In the genomic region with DNA sequence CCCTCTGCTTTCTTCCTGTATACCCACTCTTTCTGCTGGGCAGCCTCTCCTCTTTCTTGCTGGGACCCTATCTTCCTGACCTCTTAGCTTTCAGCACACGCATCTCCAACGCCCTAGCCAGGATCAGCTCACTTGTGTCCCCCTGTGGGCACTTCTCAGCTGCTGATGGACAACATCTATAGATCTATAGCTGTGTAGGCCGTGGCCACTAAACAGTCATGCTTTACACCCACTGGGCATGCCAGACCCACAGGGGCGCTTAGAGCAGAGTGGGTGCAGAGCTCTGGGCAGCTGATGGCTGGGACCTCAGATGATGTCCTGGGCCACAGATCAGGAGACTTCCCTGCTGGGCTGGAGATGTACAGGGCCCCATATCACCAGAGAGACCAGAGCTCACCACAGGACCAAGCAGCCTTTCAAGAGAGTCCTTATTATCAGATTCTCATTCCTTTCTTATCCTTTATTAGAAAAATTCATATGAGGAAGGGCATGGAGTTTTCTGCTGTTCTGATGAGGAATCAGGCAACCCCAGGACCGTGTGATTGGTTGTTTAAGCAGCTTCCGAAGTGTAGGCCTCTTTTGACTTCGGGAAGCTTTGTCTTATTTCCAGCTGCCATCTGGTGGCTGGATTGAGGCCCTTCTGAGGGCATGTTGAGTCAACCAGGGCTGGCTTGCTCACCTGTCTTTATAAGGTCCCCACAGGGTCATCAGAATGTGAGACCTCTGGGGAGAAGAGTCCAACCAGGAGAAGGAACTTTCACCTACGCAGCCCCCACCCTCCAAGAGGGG, we compare ENCODE assay signal across 8 cellular contexts.
DNase-seq lines count a peak whose midpoint lies in the region; ATAC-seq and TF ChIP-seq lines count a peak whose summit lies in the region.

No MANE protein-coding gene starts in this region.

- H3K27me3 ChIP-seq in HL-60 (ENCODE audit: insufficient read depth, poor library complexity, severe bottlenecking) (no peaks in the 10 kb centered on the region), trophoblast cell (ENCODE audit: insufficient read depth, low read length) (no peaks in the 10 kb centered on the region)

- no peak overlapping the region for H2BK120ac ChIP-seq in trophoblast cell (ENCODE audit: insufficient read depth, low read length, poor library complexity)

- no peaks in the 10 kb centered on the region for H3K4me1 ChIP-seq in OCI-LY7 (ENCODE audit: insufficient read depth, low read length, poor library complexity, severe bottlenecking)
- no peaks in the 10 kb centered on the region for H3K4me1 ChIP-seq in trophoblast cell (ENCODE audit: control insufficient read depth in 1 of 2, insufficient read depth in 2 of 2, low read length in 2 of 2)

- H3K9me3 ChIP-seq in OCI-LY7 (ENCODE audit: low read length) (no peaks in the 10 kb centered on the region), trophoblast cell (ENCODE audit: insufficient read depth, low read depth, low read length) (no peaks in the 10 kb centered on the region)

- no peak overlapping the region for H3K9ac ChIP-seq in trophoblast cell (ENCODE audit: low read length)

- WGBS in trophoblast cell (ENCODE audit: extremely low coverage, insufficient coverage, insufficient read length), result no CpG with 5 or more reads among the region's 8 CpGs

- H3K23ac ChIP-seq in trophoblast cell (ENCODE audit: low read length), result no peak overlapping the region

- H4K20me1 ChIP-seq in OCI-LY7 (ENCODE audit: insufficient read depth, low read length), result no peaks in the 10 kb centered on the region

- no peak overlapping the region for H2BK5ac ChIP-seq in trophoblast cell (ENCODE audit: low read depth, low read length, poor library complexity)

- in situ Hi-C loops in Caki2 (cut with HindIII; ENCODE audit: low pct_unique_long_range_greater_than_20kb, low sequenced_read_pairs), result no loop called here

- H3K4me3 ChIP-seq in HL-60 (replicated peaks; ENCODE audit: insufficient read depth, low read length) (no peak overlapping the region), OCI-LY7 (ENCODE audit: low read depth, low read length, poor library complexity, severe bottlenecking) (no peak overlapping the region), trophoblast cell (ENCODE audit: low read depth, low read length) (no peak overlapping the region)

- H3K79me2 ChIP-seq in OCI-LY7 (ENCODE audit: insufficient read depth, low read depth, low read length), result no peaks in the 10 kb centered on the region
- H3K79me2 ChIP-seq in trophoblast cell (ENCODE audit: control insufficient read depth, insufficient read depth, low read length, poor library complexity), result no peaks in the 10 kb centered on the region

- no peaks in the 10 kb centered on the region for H3K9me2 ChIP-seq in OCI-LY7 (ENCODE audit: insufficient read depth, low read length)

- H3K4me2 ChIP-seq in OCI-LY7 (ENCODE audit: low read length), result no peak overlapping the region
- no peak overlapping the region for H3K4me2 ChIP-seq in trophoblast cell (ENCODE audit: low read length)

- peak; percentile 60 for DNase-seq in Caki2 (ENCODE audit: low read depth)
- peak; percentile 14 to 33 for DNase-seq in HL-60 (ENCODE audit: low read depth in 1 of 2, low spot score in 1 of 2)
- peak; percentile 38 for DNase-seq in OCI-LY7 (ENCODE audit: low spot score)
- DNase-seq in activated effector memory CD4-positive, alpha-beta T cell treated with anti-CD3 and anti-CD28 coated beads, Interleukin-2, amount 50 U/mL, for 16 hours, result peak; percentile 80
- DNase-seq in globus pallidus (ENCODE audit: low spot score), result peak; percentile 72
- peak; percentile 63 to 83 for DNase-seq in trophoblast cell

- peak; percentile 44 for TF ChIP-seq CTCF in HL-60 (IDR thresholded peaks at IDR 0.05; ENCODE audit: insufficient read depth, low read length)
- TF ChIP-seq CTCF in OCI-LY7 (conservative IDR thresholded peaks at IDR 0.05; ENCODE audit: low read length), result peak; percentile 68

- no peaks in the 10 kb centered on the region for H3K79me1 ChIP-seq in trophoblast cell (ENCODE audit: low read length)

- H4K91ac ChIP-seq in trophoblast cell (ENCODE audit: low read depth, low read length), result no peak overlapping the region

- H2BK12ac ChIP-seq in trophoblast cell (ENCODE audit: low read length), result no peak overlapping the region

- H4K8ac ChIP-seq in trophoblast cell (ENCODE audit: low read depth, low read length), result no peak overlapping the region

- no peak overlapping the region for H3K14ac ChIP-seq in trophoblast cell (ENCODE audit: low read length)

- POLR2A ChIA-PET in OCI-LY7 (lab: Charles Lee), result interaction anchor here (0.9 kb wide), 1 partner anchor 120 kb away, joined by 3 read pairs; no protein-coding TSS in a partner anchor

- no peak overlapping the region for H3K27ac ChIP-seq in HL-60 (replicated peaks)
- H3K27ac ChIP-seq in OCI-LY7 (ENCODE audit: low read depth, low read length, poor library complexity, severe bottlenecking), result no peak overlapping the region
- H3K27ac ChIP-seq in trophoblast cell (ENCODE audit: low read depth, low read length), result no peak overlapping the region

- intact Hi-C loops in OCI-LY7 (cut with micrococcal nuclease; ENCODE audit: unreplicated experiment), result loop anchor here (1.0 kb wide), 1 partner anchor 120 kb away; a partner anchor contains a TSS

- no peak overlapping the region for H3K18ac ChIP-seq in trophoblast cell (ENCODE audit: low read length)

- no TSS peak for BruUV-seq in OCI-LY7 (replicated peaks; lab: Mats Ljungman, UMichigan)

- ATAC-seq in GM21447 (IDR thresholded peaks at IDR 0.05; ENCODE audit: unreplicated experiment) (no peak), GM21717 (IDR thresholded peaks at IDR 0.05; ENCODE audit: unreplicated experiment) (no peak)

- no peak overlapping the region for H4K12ac ChIP-seq in trophoblast cell (ENCODE audit: low read depth, low read length)

- no peak overlapping the region for H2AK5ac ChIP-seq in trophoblast cell (ENCODE audit: low read length)

- no peak overlapping the region for H3K4ac ChIP-seq in trophoblast cell (ENCODE audit: low read depth, low read length)

- H3K36me3 ChIP-seq in OCI-LY7 (ENCODE audit: insufficient read depth, low read length) (no peaks in the 10 kb centered on the region), trophoblast cell (ENCODE audit: control insufficient read depth in 1 of 2, insufficient read depth in 2 of 2, low read length in 2 of 2) (no peaks in the 10 kb centered on the region)

- no peak overlapping the region for H2AFZ ChIP-seq in OCI-LY7 (ENCODE audit: low read length)
- no peak overlapping the region for H2AFZ ChIP-seq in trophoblast cell (ENCODE audit: insufficient read depth, low read length, poor library complexity)

- CTCF ChIA-PET in OCI-LY7 (lab: Charles Lee; ENCODE audit: unreplicated experiment), result interaction anchor here (0.5 to 1.0 kb wide), 2 partner anchors 121 to 1872 kb away, joined by 5 to 6 read pairs; a partner anchor contains a TSS

Comparison
In these comparisons a context has a peak if more than half of its experiments do, and no peak if none do; other contexts are left out.
1. DNase-seq: peak in every context shown above with its lines; median percentile 80 in activated effector memory CD4-positive, alpha-beta T cell treated with anti-CD3 and anti-CD28 coated beads, Interleukin-2, amount 50 U/mL, for 16 hours; 73 in trophoblast cell; 72 in globus pallidus; 60 in Caki2; 38 in OCI-LY7; 24 in HL-60.